ENCODE assay signal across 8 cellular contexts in genomic region chr5:172187118-172188032, GRCh38. TPM values are rescaled to one million over a fixed set of nuclear protein-coding genes. Genes with fewer than 3 reads are reported as not detected.
DNase-seq lines count a peak whose midpoint lies in the region; ATAC-seq and TF ChIP-seq lines count a peak whose summit lies in the region.

No MANE protein-coding gene starts in this region.

- WGBS in transverse colon (ENCODE audit: low coverage in 1 of 2), 2 donors, result 0 to 1% methylated on average over 11 to 50 of the region's 66 CpGs

- no peaks in the 10 kb centered on the region for H3K27me3 ChIP-seq in fibroblast of lung (ENCODE audit: control insufficient read depth, insufficient read depth, low read length)
- no peaks in the 10 kb centered on the region for H3K27me3 ChIP-seq in transverse colon

- H3K36me3 Mint-ChIP-seq in activated T-helper 1 cell treated with anti-CD3 and anti-CD28 coated beads, Interleukin-12 subunit alpha, Interleukin-12 subunit beta, Interleukin-2, Interleukin-4 antibody, amounts not matched to agents 30 ng/mL and 10 ng/mL and 1 ng/mL, durations not matched to agents 14 hours and 24 hours and 36 hours (ENCODE audit: low read depth), result peaks cover 10% of the 10 kb centered on the region
- peaks cover 5% of the 10 kb centered on the region for H3K36me3 Mint-ChIP-seq in nephron progenitor cell (ENCODE audit: low read depth)

- H3K4me1 Mint-ChIP-seq in activated T-helper 1 cell treated with anti-CD3 and anti-CD28 coated beads, Interleukin-12 subunit alpha, Interleukin-12 subunit beta, Interleukin-2, Interleukin-4 antibody, amounts not matched to agents 30 ng/mL and 10 ng/mL and 1 ng/mL, durations not matched to agents 14 hours and 24 hours and 36 hours (ENCODE audit: low read depth), result peaks cover 47% of the 10 kb centered on the region
- H3K4me1 Mint-ChIP-seq in nephron progenitor cell, result peaks cover 34% of the 10 kb centered on the region

- peak overlapping the region; percentile 60 to 86 (median 78) for H3K4me3 ChIP-seq in fibroblast of lung (replicated peaks in 1 of 4; ENCODE audit: control extremely low read depth in 1 of 4, insufficient read depth in 1 of 4, low read depth in 3 of 4, low read length in 4 of 4)
- H3K4me3 ChIP-seq in transverse colon, result peak overlapping the region; percentile 62 to 86 (median 76)

- H3K36me3 ChIP-seq in fibroblast of lung (ENCODE audit: control insufficient read depth, insufficient read depth, low read length) (peaks cover 2% of the 10 kb centered on the region), transverse colon (no peaks in the 10 kb centered on the region)

- ATAC-seq in GM18870 (IDR thresholded peaks at IDR 0.05; ENCODE audit: unreplicated experiment), result peak; percentile 23
- ATAC-seq in HG03135 (IDR thresholded peaks at IDR 0.05; ENCODE audit: unreplicated experiment), result peak; percentile 14

- no peak for TF ChIP-seq EP300 in transverse colon (IDR thresholded peaks at IDR 0.05; ENCODE audit: low read depth)

- H3K27ac Mint-ChIP-seq in activated T-helper 1 cell treated with anti-CD3 and anti-CD28 coated beads, Interleukin-12 subunit alpha, Interleukin-12 subunit beta, Interleukin-2, Interleukin-4 antibody, amounts not matched to agents 30 ng/mL and 10 ng/mL and 1 ng/mL, durations not matched to agents 14 hours and 24 hours and 36 hours, result peak overlapping the region; percentile 99
- peak overlapping the region; percentile 19 for H3K27ac Mint-ChIP-seq in nephron progenitor cell

- H3K9me3 ChIP-seq in fibroblast of lung (ENCODE audit: control insufficient read depth, insufficient read depth, low read depth, low read length) (no peaks in the 10 kb centered on the region), transverse colon (no peaks in the 10 kb centered on the region)

- TF ChIP-seq CTCF in fibroblast of lung (conservative IDR thresholded peaks at IDR 0.05 in 1 of 2, IDR thresholded peaks at IDR 0.05 in 1 of 2; ENCODE audit: low read depth in 1 of 2, low read length in 2 of 2), result no peak
- no peak for TF ChIP-seq CTCF in nephron progenitor cell (IDR thresholded peaks at IDR 0.05)
- peak in 1 of 5 experiments; percentile 16 for TF ChIP-seq CTCF in transverse colon (IDR thresholded peaks at IDR 0.05)

- peaks cover 8% of the 10 kb centered on the region for H3K27me3 Mint-ChIP-seq in activated T-helper 1 cell treated with anti-CD3 and anti-CD28 coated beads, Interleukin-12 subunit alpha, Interleukin-12 subunit beta, Interleukin-2, Interleukin-4 antibody, amounts not matched to agents 30 ng/mL and 10 ng/mL and 1 ng/mL, durations not matched to agents 14 hours and 24 hours and 36 hours (ENCODE audit: insufficient read depth)
- H3K27me3 Mint-ChIP-seq in nephron progenitor cell (ENCODE audit: low read depth, poor library complexity), result peaks cover 13% of the 10 kb centered on the region

- H3K4me2 ChIP-seq in fibroblast of lung (ENCODE audit: extremely low read depth, insufficient read depth, low read length), result peak overlapping the region; percentile 79

- DNase-seq in ACHN, result peak; percentile 74
- DNase-seq in activated T-helper 1 cell treated with anti-CD3 and anti-CD28 coated beads, Interleukin-12 subunit alpha, Interleukin-12 subunit beta, Interleukin-2, Interleukin-4 antibody, amounts not matched to agents 30 ng/mL and 10 ng/mL and 1 ng/mL, durations not matched to agents 14 hours and 24 hours and 36 hours (ENCODE audit: low spot score), result peak; percentile 58
- peak; percentile 75 to 79 for DNase-seq in fibroblast of lung (ENCODE audit: low read depth in 2 of 2)
- peak; percentile 41 for DNase-seq in nephron progenitor cell
- peak; percentile 81 for DNase-seq in transverse colon

- peak overlapping the region; percentile 67 for H3K9ac ChIP-seq in fibroblast of lung (ENCODE audit: insufficient read depth, low read length)

- intact Hi-C loops in activated T-helper 1 cell treated with anti-CD3 and anti-CD28 coated beads, Interleukin-12 subunit alpha, Interleukin-12 subunit beta, Interleukin-2, Interleukin-4 antibody, amounts not matched to agents 30 ng/mL and 10 ng/mL and 1 ng/mL, durations not matched to agents 14 hours and 24 hours and 36 hours (cut with micrococcal nuclease), result loop anchor here (1.0 to 5.0 kb wide), 15 partner anchors 8 to 800 kb away; partner anchors contain the start of gene NPM1
- intact Hi-C loops in transverse colon (cut with DNase I; ENCODE audit: low total_unique reads), result loop anchor here (5.0 kb wide), 2 partner anchors 80 to 105 kb away; no protein-coding TSS in a partner anchor

- H3K9me3 Mint-ChIP-seq in activated T-helper 1 cell treated with anti-CD3 and anti-CD28 coated beads, Interleukin-12 subunit alpha, Interleukin-12 subunit beta, Interleukin-2, Interleukin-4 antibody, amounts not matched to agents 30 ng/mL and 10 ng/mL and 1 ng/mL, durations not matched to agents 14 hours and 24 hours and 36 hours, result no peaks in the 10 kb centered on the region
- H3K9me3 Mint-ChIP-seq in nephron progenitor cell, result no peaks in the 10 kb centered on the region

- H3K4me1 ChIP-seq in fibroblast of lung (ENCODE audit: control insufficient read depth, extremely low read depth, insufficient read depth, low read length) (peaks cover 6% of the 10 kb centered on the region), transverse colon (peaks cover 6 to 27% (median 14%) of the 10 kb centered on the region in 4 donors)

- H3K27ac ChIP-seq in fibroblast of lung (ENCODE audit: insufficient read depth, low read length), result peak overlapping the region; percentile 81
- peak overlapping the region; percentile 92 to 97 (median 96) for H3K27ac ChIP-seq in transverse colon

- no peak for TF ChIP-seq POLR2A in transverse colon (IDR thresholded peaks at IDR 0.05)

- peak overlapping the region; percentile 50 for H2AFZ ChIP-seq in fibroblast of lung (ENCODE audit: low read length)

- in situ Hi-C loops in ACHN (cut with HindIII; ENCODE audit: low pct_ligation_motif_present, low pct_unique_long_range_greater_than_20kb, low sequenced_read_pairs) (no loop called here), transverse colon (cut with MboI; ENCODE audit: low pct_ligation_motif_present in 1 of 4, low pct_unique_long_range_greater_than_20kb in 1 of 4, low sequenced_read_pairs in 3 of 4) (loop anchor here in 1 of 4 donors (5.0 kb wide), 1 partner anchor 75 kb away; no protein-coding TSS in a partner anchor)

- no peaks in the 10 kb centered on the region for H4K20me1 ChIP-seq in fibroblast of lung (ENCODE audit: control insufficient read depth, extremely low read depth, insufficient read depth, low read length)

- peaks cover 31% of the 10 kb centered on the region for H3K79me2 ChIP-seq in fibroblast of lung (ENCODE audit: control insufficient read depth, insufficient read depth, low read length)

- peak overlapping the region; percentile 99 for H3K4me3 Mint-ChIP-seq in activated T-helper 1 cell treated with anti-CD3 and anti-CD28 coated beads, Interleukin-12 subunit alpha, Interleukin-12 subunit beta, Interleukin-2, Interleukin-4 antibody, amounts not matched to agents 30 ng/mL and 10 ng/mL and 1 ng/mL, durations not matched to agents 14 hours and 24 hours and 36 hours
- peak overlapping the region; percentile 89 for H3K4me3 Mint-ChIP-seq in nephron progenitor cell

TF ChIP-seq in PFSK-1, 5 proteins besides CTCF, POLR2A, EP300 and RAD21:
- TF ChIP-seq SIN3A (IDR thresholded peaks at IDR 0.05; ENCODE audit: borderline replicate concordance, insufficient read depth, low read length), result peak; percentile 46; the same call in 1 of the 2 replicates
- TF ChIP-seq TAF1 (IDR thresholded peaks at IDR 0.05; ENCODE audit: borderline replicate concordance, insufficient read depth, low read length), result no peak; the same call in 1 of the 2 replicates

RNA-seq across cellular contexts. Expression of gene STK10, which starts 0.6 kb away (rescaled TPM):
- 44.2 TPM for polyA plus RNA-seq in PFSK-1 (2012; ENCODE audit: insufficient read length, low read depth)
- total RNA-seq in activated T-helper 1 cell treated with anti-CD3 and anti-CD28 coated beads, Interleukin-12 subunit alpha, Interleukin-12 subunit beta, Interleukin-2, Interleukin-4 antibody, amounts not matched to agents 30 ng/mL and 10 ng/mL and 1 ng/mL, durations not matched to agents 14 hours and 24 hours and 36 hours, result 88.6 and 91.9 TPM in 2 replicates
- 8.5 and 16.0 TPM in 2 replicates for total RNA-seq in fibroblast of lung
- polyA plus RNA-seq in fibroblast of lung, result 8.9 and 11.5 TPM in 2 replicates
- 16.6 and 18.1 TPM in 2 replicates for polyA plus RNA-seq in fibroblast of lung (2012)
- polyA minus RNA-seq in fibroblast of lung (ENCODE audit: low replicate concordance), result 31.8 and 36.2 TPM in 2 replicates
- 100 to 1,000 TPM in 1 of 4 donors, 10 to 100 TPM in 3; 21.2 to 207 (median 49.3) TPM for total RNA-seq in transverse colon

RNA-seq across cellular contexts. Expression of gene EFCAB9, which starts 6.6 kb away (rescaled TPM):
- polyA plus RNA-seq in PFSK-1 (2012; ENCODE audit: insufficient read length, low read depth), result not detected
- not detected in 2 replicates for total RNA-seq in activated T-helper 1 cell treated with anti-CD3 and anti-CD28 coated beads, Interleukin-12 subunit alpha, Interleukin-12 subunit beta, Interleukin-2, Interleukin-4 antibody, amounts not matched to agents 30 ng/mL and 10 ng/mL and 1 ng/mL, durations not matched to agents 14 hours and 24 hours and 36 hours
- total RNA-seq in fibroblast of lung (not detected in 2 replicates), transverse colon (not detected)
- not detected in 2 replicates for polyA plus RNA-seq in fibroblast of lung
- not detected in 2 replicates for polyA plus RNA-seq in fibroblast of lung (2012)
- polyA minus RNA-seq in fibroblast of lung (ENCODE audit: low replicate concordance), result not detected in 2 replicates

Comparison
In these comparisons a context has a peak if more than half of its experiments do, and no peak if none do; other contexts are left out.
1. Peak in every context shown above with its lines: DNase-seq, ATAC-seq, H3K4me3 ChIP-seq and H3K27ac ChIP-seq.